ENCODE assay signal across 1 cellular context in the genomic region with DNA sequence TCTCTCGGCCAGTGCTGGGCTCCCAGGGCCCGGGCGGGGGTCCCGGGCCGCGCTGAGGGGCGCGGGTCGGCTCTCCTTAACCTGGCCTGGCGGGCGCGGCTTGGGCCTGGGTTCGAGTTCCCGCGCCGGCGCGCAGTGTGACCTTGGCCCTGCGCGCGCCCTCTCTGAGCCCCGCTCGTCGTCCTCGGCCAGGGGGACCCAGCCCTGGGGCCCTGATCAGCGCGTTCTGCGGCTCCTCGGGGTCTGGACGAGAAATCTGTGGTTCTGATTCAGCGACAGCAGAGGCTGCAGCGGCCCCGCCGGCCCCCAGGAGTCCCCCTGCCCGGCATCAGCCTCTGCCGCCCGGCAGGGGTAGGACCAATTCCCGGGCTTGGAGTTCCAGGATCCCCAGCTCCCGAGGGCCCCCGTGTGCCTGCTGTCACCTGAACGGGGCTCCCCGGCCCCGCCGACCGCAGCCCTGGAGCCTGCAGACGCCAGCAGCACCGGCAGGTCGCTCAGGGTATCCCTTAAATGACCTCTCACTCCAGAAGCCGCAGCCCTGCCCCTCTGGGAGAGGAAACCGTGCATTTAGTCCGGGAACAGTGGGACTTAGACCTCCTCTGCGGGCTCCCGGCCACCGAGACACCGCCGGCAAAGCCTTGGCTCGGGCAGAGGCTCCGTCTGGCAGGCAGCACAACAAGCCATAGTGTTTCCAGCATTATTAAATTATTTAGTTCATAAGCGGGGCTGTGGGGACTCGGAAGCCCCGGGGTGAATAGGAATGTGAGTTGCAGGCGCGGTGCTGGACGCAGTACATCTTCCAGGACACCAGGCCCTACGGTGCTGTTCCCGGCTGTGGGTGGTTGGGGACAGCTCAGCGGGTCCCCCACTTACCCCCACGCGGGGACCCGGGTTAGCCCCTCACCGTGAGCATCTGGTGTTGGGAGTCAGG.
TF ChIP-seq lines count a peak whose summit lies in the region.

No MANE protein-coding gene starts in this region.

TF ChIP-seq in WTC11, 78 proteins besides CTCF, POLR2A, EP300 and RAD21 (continued from another document):
- TF ChIP-seq, protein P1, sequence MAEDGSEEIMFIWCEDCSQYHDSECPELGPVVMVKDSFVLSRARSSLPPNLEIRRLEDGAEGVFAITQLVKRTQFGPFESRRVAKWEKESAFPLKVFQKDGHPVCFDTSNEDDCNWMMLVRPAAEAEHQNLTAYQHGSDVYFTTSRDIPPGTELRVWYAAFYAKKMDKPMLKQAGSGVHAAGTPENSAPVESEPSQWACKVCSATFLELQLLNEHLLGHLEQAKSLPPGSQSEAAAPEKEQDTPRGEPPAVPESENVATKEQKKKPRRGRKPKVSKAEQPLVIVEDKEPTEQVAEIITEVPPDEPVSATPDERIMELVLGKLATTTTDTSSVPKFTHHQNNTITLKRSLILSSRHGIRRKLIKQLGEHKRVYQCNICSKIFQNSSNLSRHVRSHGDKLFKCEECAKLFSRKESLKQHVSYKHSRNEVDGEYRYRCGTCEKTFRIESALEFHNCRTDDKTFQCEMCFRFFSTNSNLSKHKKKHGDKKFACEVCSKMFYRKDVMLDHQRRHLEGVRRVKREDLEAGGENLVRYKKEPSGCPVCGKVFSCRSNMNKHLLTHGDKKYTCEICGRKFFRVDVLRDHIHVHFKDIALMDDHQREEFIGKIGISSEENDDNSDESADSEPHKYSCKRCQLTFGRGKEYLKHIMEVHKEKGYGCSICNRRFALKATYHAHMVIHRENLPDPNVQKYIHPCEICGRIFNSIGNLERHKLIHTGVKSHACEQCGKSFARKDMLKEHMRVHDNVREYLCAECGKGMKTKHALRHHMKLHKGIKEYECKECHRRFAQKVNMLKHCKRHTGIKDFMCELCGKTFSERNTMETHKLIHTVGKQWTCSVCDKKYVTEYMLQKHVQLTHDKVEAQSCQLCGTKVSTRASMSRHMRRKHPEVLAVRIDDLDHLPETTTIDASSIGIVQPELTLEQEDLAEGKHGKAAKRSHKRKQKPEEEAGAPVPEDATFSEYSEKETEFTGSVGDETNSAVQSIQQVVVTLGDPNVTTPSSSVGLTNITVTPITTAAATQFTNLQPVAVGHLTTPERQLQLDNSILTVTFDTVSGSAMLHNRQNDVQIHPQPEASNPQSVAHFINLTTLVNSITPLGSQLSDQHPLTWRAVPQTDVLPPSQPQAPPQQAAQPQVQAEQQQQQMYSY (CRISPR knock-in tag; IDR thresholded peaks at IDR 0.05), result peak; percentile 30; the same call in 1 of the 2 replicates
- TF ChIP-seq, protein P2, sequence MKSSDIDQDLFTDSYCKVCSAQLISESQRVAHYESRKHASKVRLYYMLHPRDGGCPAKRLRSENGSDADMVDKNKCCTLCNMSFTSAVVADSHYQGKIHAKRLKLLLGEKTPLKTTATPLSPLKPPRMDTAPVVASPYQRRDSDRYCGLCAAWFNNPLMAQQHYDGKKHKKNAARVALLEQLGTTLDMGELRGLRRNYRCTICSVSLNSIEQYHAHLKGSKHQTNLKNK (CRISPR knock-in tag; IDR thresholded peaks at IDR 0.05), result no peak
- TF ChIP-seq ZNF317 (CRISPR knock-in tag; IDR thresholded peaks at IDR 0.05; ENCODE audit: borderline replicate concordance, low read depth), result no peak
